Comparison of ENCODE assay signal across 8 cellular contexts in genomic region chr4:140152015-140152703, GRCh38. TPM values are rescaled to one million over a fixed set of nuclear protein-coding genes. Genes with fewer than 3 reads are reported as not detected.
DNase-seq lines count a peak whose midpoint lies in the region; ATAC-seq, FAIRE-seq and TF ChIP-seq lines count a peak whose summit lies in the region.

No MANE protein-coding gene starts in this region.

- peak; percentile 65 for ATAC-seq in Panc1

- H3K23ac ChIP-seq in neuronal stem cell (ENCODE audit: low read depth, low read length, poor library complexity): peak overlapping the region; percentile 86

- H3K9ac ChIP-seq in HUES48 (ENCODE audit: low read depth, low read length): peak overlapping the region; percentile 82; the same call in 1 of the 2 replicates
- H3K9ac ChIP-seq in neuronal stem cell (ENCODE audit: low read depth, low read length, poor library complexity): peak overlapping the region; percentile 97

- TF ChIP-seq CTCF in Panc1 (IDR thresholded peaks at IDR 0.05): peak; percentile 44

- peak overlapping the region; percentile 88 for H2BK12ac ChIP-seq in neuronal stem cell (ENCODE audit: low read length)

- peak overlapping the region; percentile 85 for H2AFZ ChIP-seq in neuronal stem cell (ENCODE audit: low read length)

- H3K27me3 ChIP-seq in HUES48 (ENCODE audit: control insufficient read depth, insufficient read depth, low read length) (peaks cover 10% of the 10 kb centered on the region), Panc1 (ENCODE audit: control insufficient read depth, insufficient read depth, low read length) (no peaks in the 10 kb centered on the region), neuronal stem cell (ENCODE audit: control insufficient read depth in 3 of 3, insufficient read depth in 3 of 3, low read depth in 1 of 3, low read length in 3 of 3) (no peaks in the 10 kb centered on the region)

- H2BK120ac ChIP-seq in neuronal stem cell (ENCODE audit: low read depth, low read length): peak overlapping the region; percentile 97

- peaks cover 4% of the 10 kb centered on the region for H3K79me1 ChIP-seq in neuronal stem cell (ENCODE audit: low read depth, low read length)

- H4K8ac ChIP-seq in neuronal stem cell (ENCODE audit: low read depth, low read length): no peak overlapping the region

- POLR2A ChIA-PET in Panc1 (lab: Charles Lee): interaction anchor here (0.6 to 4.1 kb wide), 5 partner anchors 57 to 215 kb away, joined by 3 to 28 read pairs (median 10); no protein-coding TSS in a partner anchor

- peak overlapping the region; percentile 87 for H2BK15ac ChIP-seq in neuronal stem cell (ENCODE audit: low read length)

- H3K4me3 ChIP-seq in HUES48 (ENCODE audit: low read depth, low read length): peak overlapping the region; percentile 77
- peak overlapping the region; percentile 82 to 95 for H3K4me3 ChIP-seq in Panc1 (ENCODE audit: low read depth in 2 of 2, low read length in 2 of 2)
- H3K4me3 ChIP-seq in neuronal stem cell (ENCODE audit: low read length in 2 of 2): peak overlapping the region; percentile 97 to 98

- H3K14ac ChIP-seq in neuronal stem cell (ENCODE audit: low read length): peak overlapping the region; percentile 99

- H3K36me3 ChIP-seq in HUES48 (ENCODE audit: control insufficient read depth, insufficient read depth, low read length) (no peaks in the 10 kb centered on the region), Panc1 (ENCODE audit: control insufficient read depth, insufficient read depth, low read length) (no peaks in the 10 kb centered on the region), neuronal stem cell (replicated peaks in 1 of 2; ENCODE audit: control insufficient read depth in 2 of 2, insufficient read depth in 2 of 2, low read length in 2 of 2) (no peaks in the 10 kb centered on the region)

- H3K4ac ChIP-seq in neuronal stem cell (ENCODE audit: low read length): no peak overlapping the region

- WGBS in neuronal stem cell (ENCODE audit: extremely low coverage in 2 of 2, insufficient read length in 2 of 2, insufficient replicate concordance in 1 of 2), 2 donors: no CpG with 5 or more reads among the region's 50 CpGs

- no TSS peak for BruUV-seq in Panc1 (replicated peaks; lab: Mats Ljungman, UMichigan)

- DNase-seq in AG20443 (ENCODE audit: low spot score) (peak; percentile 48), Panc1 (ENCODE audit: low read depth, low spot score) (no peak), frontal cortex (ENCODE audit: low spot score in 2 of 2) (peak; percentile 65 to 69), neuronal stem cell (ENCODE audit: low spot score) (peak; percentile 43), superior temporal gyrus (ENCODE audit: extremely low spot score) (peak; percentile 49), GM19240 (ENCODE audit: insufficient read length, low spot score) (no peak)
- peak; percentile 66 for DNase-seq in activated T-helper 9 cell treated with anti-CD3 and anti-CD28 coated beads, Interleukin-2, amount 50 U/mL, for 16 hours (ENCODE audit: low read depth)

- H3K4me1 ChIP-seq in HUES48 (ENCODE audit: control insufficient read depth, insufficient read depth, low read length): peaks cover 26% of the 10 kb centered on the region
- H3K4me1 ChIP-seq in Panc1 (ENCODE audit: control insufficient read depth, insufficient read depth, low read length): peaks cover 19% of the 10 kb centered on the region
- peaks cover 3 to 12% of the 10 kb centered on the region in 2 donors for H3K4me1 ChIP-seq in neuronal stem cell (ENCODE audit: control insufficient read depth in 2 of 2, insufficient read depth in 1 of 2, low read depth in 1 of 2, low read length in 2 of 2)

- intact Hi-C loops in Panc1 (cut with micrococcal nuclease; ENCODE audit: unreplicated experiment): loop anchor here (5.0 to 10.0 kb wide), 3 partner anchors 55 to 417 kb away; no protein-coding TSS in a partner anchor

- H3K27ac ChIP-seq in HUES48 (ENCODE audit: low read depth, low read length) (peak overlapping the region; percentile 99), Panc1 (ENCODE audit: low read length) (peak overlapping the region; percentile 89), neuronal stem cell (replicated peaks; ENCODE audit: low read length) (peak overlapping the region; percentile 99)

- CTCF ChIA-PET in Panc1 (lab: Charles Lee): no interaction called here

- H3K9me3 ChIP-seq in HUES48 (ENCODE audit: control insufficient read depth, insufficient read depth, low read length): no peaks in the 10 kb centered on the region
- H3K9me3 ChIP-seq in Panc1 (ENCODE audit: control insufficient read depth, insufficient read depth, low read depth, low read length): no peaks in the 10 kb centered on the region
- H3K9me3 ChIP-seq in neuronal stem cell (replicated peaks in 1 of 2; ENCODE audit: control insufficient read depth in 2 of 2, insufficient read depth in 1 of 2, low read depth in 1 of 2, low read length in 2 of 2): no peaks in the 10 kb centered on the region

- peak overlapping the region; percentile 96 for H2BK5ac ChIP-seq in neuronal stem cell (ENCODE audit: low read length)

- in situ Hi-C loops in Panc1 (cut with HindIII; ENCODE audit: low pct_unique_long_range_greater_than_20kb, low sequenced_read_pairs): no loop called here

- FAIRE-seq in frontal cortex (lab: Jason Lieb, UNC): no peak

- H4K91ac ChIP-seq in neuronal stem cell (ENCODE audit: low read depth, low read length, poor library complexity): peak overlapping the region; percentile 86

- H3K4me2 ChIP-seq in neuronal stem cell (ENCODE audit: insufficient read depth, low read length, poor library complexity, severe bottlenecking): peak overlapping the region; percentile 87

- H2AK5ac ChIP-seq in neuronal stem cell (ENCODE audit: low read depth, low read length): peak overlapping the region; percentile 92

- peak overlapping the region; percentile 98 for H3K18ac ChIP-seq in neuronal stem cell (ENCODE audit: low read length)

RNA-seq across cellular contexts. Expression of gene MAML3, which starts 1.8 kb away (rescaled TPM):
- 7.7 TPM for total RNA-seq in Panc1 (2021; ENCODE audit: unreplicated experiment)
- polyA plus RNA-seq in Panc1 (2012; ENCODE audit: insufficient read length): 7.1 TPM
- 7.7 TPM for total RNA-seq in frontal cortex
- polyA plus RNA-seq in neuronal stem cell (2013, experiment 1 of 2): 12.3 TPM
- polyA plus RNA-seq in neuronal stem cell (2013, experiment 2 of 2): 12.9 TPM

Comparison
In these comparisons a context has a peak if more than half of its experiments do, and no peak if none do; other contexts are left out.
1. DNase-seq: peak in AG20443 (single experiment), activated T-helper 9 cell treated with anti-CD3 and anti-CD28 coated beads, Interleukin-2, amount 50 U/mL, for 16 hours (single experiment), frontal cortex (2 of 2), neuronal stem cell (single experiment) and superior temporal gyrus (single experiment); none in Panc1 (single experiment) and GM19240 (single experiment).
2. Peak in every context shown above with its lines, with median percentiles within 50 percentile points of each other: H3K27ac ChIP-seq and H3K4me3 ChIP-seq.